16 cellular contexts compared by ENCODE assay signal in genomic region chr6:11987390-11987789, GRCh38. TPM values are rescaled to one million over a fixed set of nuclear protein-coding genes. Genes with fewer than 3 reads are reported as not detected.
DNase-seq lines count a peak whose midpoint lies in the region; FAIRE-seq and TF ChIP-seq lines count a peak whose summit lies in the region.
"Had no signal": no experiment of that assay in that cellular context is flagged by ENCODE, and none has a peak within 500 bp of the region (broad histone marks: within the 10 kb centered on the region; RNA-seq: fewer than 3 reads in every experiment).

No MANE protein-coding gene starts in this region.

- H3K79me2 ChIP-seq in smooth muscle cell (ENCODE audit: low read depth) = no peaks in the 10 kb centered on the region

- peaks cover 0 to 2% of the 10 kb centered on the region in 2 donors for H3K27me3 Mint-ChIP-seq in CD4-positive, alpha-beta memory T cell

- no peaks in the 10 kb centered on the region for H3K4me1 ChIP-seq in CD4-positive, alpha-beta memory T cell (ENCODE audit: insufficient read depth, low read length)
- H3K4me1 ChIP-seq in smooth muscle cell (ENCODE audit: low read depth) = no peaks in the 10 kb centered on the region
- H3K4me1 ChIP-seq: Caco-2 had no signal

- no peak overlapping the region for H3K4me2 ChIP-seq in smooth muscle cell

- no peaks in the 10 kb centered on the region for H3K36me3 ChIP-seq in bronchial epithelial cell (ENCODE audit: control insufficient read depth, insufficient read depth, low read length)
- H3K36me3 ChIP-seq in CD4-positive, alpha-beta memory T cell (ENCODE audit: insufficient read depth, low read length) = no peaks in the 10 kb centered on the region
- H3K36me3 ChIP-seq in smooth muscle cell (ENCODE audit: low read depth) = no peaks in the 10 kb centered on the region

- peak; percentile 59 for DNase-seq in ELR (ENCODE audit: low read depth)
- peak; percentile 26 for DNase-seq in NCI-H226
- peak; percentile 29 for DNase-seq in bronchial epithelial cell (ENCODE audit: low read depth)
- no peak for DNase-seq in amniotic stem cell (lab: John Stamatoyannopoulos, UW)
- DNase-seq in CD4-positive, alpha-beta memory T cell = no peak
- no peak for DNase-seq in stimulated activated CD4-positive, alpha-beta T cell treated with anti-CD3 and anti-CD28 coated beads, Interleukin-1b, Interleukin-23, amount 100 ng/mL, for 48 hours
- DNase-seq in smooth muscle cell (lab: John Stamatoyannopoulos, UW; ENCODE audit: unreplicated experiment) = no peak
- DNase-seq: C1 segment of cervical spinal cord; Caco-2; CD8-positive, alpha-beta T cell; DMS153; DND-41; GM23248; H9 had no signal

- no peak for TF ChIP-seq CTCF in bronchial epithelial cell (IDR thresholded peaks at IDR 0.05; ENCODE audit: insufficient read depth, low read length, severe bottlenecking)
- TF ChIP-seq CTCF in smooth muscle cell (IDR thresholded peaks at IDR 0.05; ENCODE audit: borderline replicate concordance, insufficient read depth, poor library complexity, severe bottlenecking) = no peak

- WGBS in smooth muscle cell (ENCODE audit: low lambda C conversion rate) = 85% methylated on average over 3 of the region's 3 CpGs

- intact Hi-C loops in CD4-positive, alpha-beta memory T cell (cut with micrococcal nuclease) = no loop called here

- H2AFZ ChIP-seq in smooth muscle cell (ENCODE audit: low read depth) = no peak overlapping the region
- H2AFZ ChIP-seq: GM23248 had no signal

- H3K27ac Mint-ChIP-seq in CD4-positive, alpha-beta memory T cell = no peak overlapping the region
- H3K27ac Mint-ChIP-seq: CD8-positive, alpha-beta T cell; H9 had no signal

- no peak overlapping the region for H3K4me3 ChIP-seq in bronchial epithelial cell (ENCODE audit: low read depth, low read length)
- no peak overlapping the region for H3K4me3 ChIP-seq in CD4-positive, alpha-beta memory T cell (ENCODE audit: low read length in 2 of 2)
- H3K4me3 ChIP-seq in smooth muscle cell = no peak overlapping the region
- H3K4me3 ChIP-seq: GM23248 had no signal

- no peak for FAIRE-seq in bronchial epithelial cell (lab: Jason Lieb, UNC)
- FAIRE-seq: GM12892, H1 had no signal

- no peak overlapping the region for H3K4me3 Mint-ChIP-seq in CD4-positive, alpha-beta memory T cell
- H3K4me3 Mint-ChIP-seq: CD8-positive, alpha-beta T cell; H9 had no signal

- no peaks in the 10 kb centered on the region for H3F3A ChIP-seq in smooth muscle cell (ENCODE audit: low read depth)

- H3K9ac ChIP-seq in smooth muscle cell (ENCODE audit: low read depth) = no peak overlapping the region
- H3K9ac ChIP-seq: GM23248 had no signal

- POLR2A ChIA-PET in CD4-positive, alpha-beta memory T cell (lab: Charles Lee; ENCODE audit: partially characterized antibody) = no interaction called here

- CTCF ChIA-PET in CD4-positive, alpha-beta memory T cell (lab: Charles Lee; ENCODE audit: partially characterized antibody) = no interaction called here

- no peaks in the 10 kb centered on the region for H3K9me3 Mint-ChIP-seq in CD4-positive, alpha-beta memory T cell
- H3K9me3 Mint-ChIP-seq: CD8-positive, alpha-beta T cell; H9 had no signal

- H3K36me3 Mint-ChIP-seq in CD4-positive, alpha-beta memory T cell = no peaks in the 10 kb centered on the region
- H3K36me3 Mint-ChIP-seq: CD8-positive, alpha-beta T cell had no signal

- no peaks in the 10 kb centered on the region for H4K20me1 ChIP-seq in smooth muscle cell (ENCODE audit: low read depth)

- no peaks in the 10 kb centered on the region for H3K4me1 Mint-ChIP-seq in CD4-positive, alpha-beta memory T cell

- H3K27ac ChIP-seq in CD4-positive, alpha-beta memory T cell (ENCODE audit: low read depth, low read length) = no peak overlapping the region
- H3K27ac ChIP-seq in smooth muscle cell (ENCODE audit: low read depth) = no peak overlapping the region
- H3K27ac ChIP-seq: GM23248 had no signal

- no peaks in the 10 kb centered on the region for H3K27me3 ChIP-seq in bronchial epithelial cell (ENCODE audit: control insufficient read depth, insufficient read depth, low read length)
- H3K27me3 ChIP-seq in CD4-positive, alpha-beta memory T cell (ENCODE audit: insufficient read depth, low read length) = no peaks in the 10 kb centered on the region
- H3K27me3 ChIP-seq in smooth muscle cell (ENCODE audit: low read depth) = no peaks in the 10 kb centered on the region

- no peaks in the 10 kb centered on the region for H3K9me3 ChIP-seq in CD4-positive, alpha-beta memory T cell (ENCODE audit: control insufficient read depth in 1 of 2, low read length in 2 of 2)
- H3K9me3 ChIP-seq in smooth muscle cell (replicated peaks; ENCODE audit: low read depth) = no peaks in the 10 kb centered on the region
- H3K9me3 ChIP-seq: Caco-2 had no signal

RNA-seq across cellular contexts. Expression of gene HIVEP1, which starts 24.7 kb away (rescaled TPM):
- total RNA-seq in bronchial epithelial cell = 6.8 and 12.3 TPM in 2 replicates
- 10 to 100 TPM; 16.6 to 17.6 TPM for total RNA-seq in CD4-positive, alpha-beta memory T cell
- 1 to 10 TPM in 1 of 2 donors, under 1 TPM in 1; 0.47 to 7.2 TPM for polyA plus RNA-seq in CD4-positive, alpha-beta memory T cell
- 51.9 and 58.8 TPM in 2 replicates for total RNA-seq in smooth muscle cell
- 6.8 and 8.0 TPM in 2 replicates for polyA plus RNA-seq in smooth muscle cell

Comparison
In these comparisons a context has a peak if more than half of its experiments do, and no peak if none do; other contexts are left out.
1. DNase-seq: peak in ELR (single experiment), NCI-H226 (single experiment) and bronchial epithelial cell (single experiment); none in amniotic stem cell (single experiment), CD4-positive, alpha-beta memory T cell (0 of 5), stimulated activated CD4-positive, alpha-beta T cell treated with anti-CD3 and anti-CD28 coated beads, Interleukin-1b, Interleukin-23, amount 100 ng/mL, for 48 hours (single experiment) and smooth muscle cell (single experiment).